8 cellular contexts compared by ENCODE assay signal in genomic region chr22:26669060-26669481, GRCh38. TPM values are rescaled to one million over a fixed set of nuclear protein-coding genes. Genes with fewer than 3 reads are reported as not detected.
DNase-seq lines count a peak whose midpoint lies in the region; ATAC-seq, FAIRE-seq and TF ChIP-seq lines count a peak whose summit lies in the region.

No MANE protein-coding gene starts in this region.

- H3K4me2 ChIP-seq in OCI-LY1 (ENCODE audit: low read length): no peak overlapping the region

- no peak overlapping the region for H3K27ac Mint-ChIP-seq in endothelial cell (ENCODE audit: unreplicated experiment)

- peaks cover 15% of the 10 kb centered on the region for H3F3A ChIP-seq in OCI-LY1 (ENCODE audit: insufficient read depth, low read length)

- H4K20me1 ChIP-seq in OCI-LY1 (ENCODE audit: insufficient read depth, low read length): no peaks in the 10 kb centered on the region

- H3K9me3 Mint-ChIP-seq in endothelial cell (ENCODE audit: unreplicated experiment): no peaks in the 10 kb centered on the region

- peak; percentile 92 for FAIRE-seq in urothelium cell line (lab: Jason Lieb, UNC)

- H3K4me3 Mint-ChIP-seq in endothelial cell (ENCODE audit: unreplicated experiment): no peak overlapping the region

- H2AFZ ChIP-seq in OCI-LY1 (ENCODE audit: low read length): no peak overlapping the region

- H3K4me1 ChIP-seq in OCI-LY1 (ENCODE audit: insufficient read depth, low read length, severe bottlenecking): peaks cover 50% of the 10 kb centered on the region

- no peaks in the 10 kb centered on the region for H3K9me3 ChIP-seq in OCI-LY1 (ENCODE audit: low read length)

- H3K9me2 ChIP-seq in OCI-LY1 (ENCODE audit: low read depth, low read length): no peaks in the 10 kb centered on the region

- peaks cover 28% of the 10 kb centered on the region for H3K4me1 Mint-ChIP-seq in endothelial cell (ENCODE audit: unreplicated experiment)

- H3K4me3 ChIP-seq in OCI-LY1 (ENCODE audit: low read depth, low read length, poor library complexity, severe bottlenecking): no peak overlapping the region

- DNase-seq in ELF-1 (ENCODE audit: low read depth, low spot score): peak; percentile 75
- peak; percentile 73 for DNase-seq in endothelial cell (ENCODE audit: low spot score)
- peak; percentile 73 for DNase-seq in urothelium cell line (ENCODE audit: low spot score)
- no peak for DNase-seq in activated effector memory CD4-positive, alpha-beta T cell treated with anti-CD3 and anti-CD28 coated beads, Interleukin-2, amount 50 U/mL, for 16 hours
- no peak for DNase-seq in SHP77 treated with DMSO at 0.1 percent for 48 hours (lab: John Stamatoyannopoulos, UW)

- peaks cover 7% of the 10 kb centered on the region for H3K36me3 Mint-ChIP-seq in endothelial cell (ENCODE audit: low read depth, unreplicated experiment)

- H3K27me3 Mint-ChIP-seq in endothelial cell (ENCODE audit: unreplicated experiment): peaks cover 3% of the 10 kb centered on the region

- no peak overlapping the region for H3K27ac ChIP-seq in 22Rv1
- no peak overlapping the region for H3K27ac ChIP-seq in OCI-LY1 (ENCODE audit: low read depth, low read length, poor library complexity, severe bottlenecking)

- ATAC-seq in HG02870 (IDR thresholded peaks at IDR 0.05; ENCODE audit: unreplicated experiment): no peak

- H3K36me3 ChIP-seq in OCI-LY1 (ENCODE audit: insufficient read depth, low read length): peaks cover 5% of the 10 kb centered on the region; the same call in 1 of the 2 replicates

- H3K9ac ChIP-seq in OCI-LY1 (ENCODE audit: low read length): no peak overlapping the region

- peak; percentile 24 for TF ChIP-seq CTCF in 22Rv1 (IDR thresholded peaks at IDR 0.05)
- TF ChIP-seq CTCF in OCI-LY1 (IDR thresholded peaks at IDR 0.05; ENCODE audit: low read length): peak; percentile 29; the same call in 1 of the 2 replicates
- TF ChIP-seq CTCF in endothelial cell (IDR thresholded peaks at IDR 0.05; ENCODE audit: unreplicated experiment): peak; percentile 75

- H3K79me2 ChIP-seq in OCI-LY1 (ENCODE audit: insufficient read depth, low read length): 0 out of 2 replicates have a peak, but pooled peaks cover 5% of the 10 kb centered on the region

- no peaks in the 10 kb centered on the region for H3K27me3 ChIP-seq in OCI-LY1 (ENCODE audit: insufficient read depth, low read length)

RNA-seq across cellular contexts. Expression of gene MIAT, which starts 11.7 kb away (rescaled TPM):
- 1.2 TPM for total RNA-seq in endothelial cell (ENCODE audit: unreplicated experiment)

RNA-seq across cellular contexts. Expression of gene CRYBA4, which starts 47.3 kb away (rescaled TPM):
- total RNA-seq in endothelial cell (ENCODE audit: unreplicated experiment): 0.46 TPM

RNA-seq across cellular contexts. Expression of gene CRYBB1, which starts 51.2 kb away (rescaled TPM):
- total RNA-seq in endothelial cell (ENCODE audit: unreplicated experiment): 9.5 TPM

Comparison
In these comparisons a context has a peak if more than half of its experiments do, and no peak if none do; other contexts are left out.
1. CTCF ChIP-seq: peak in every context shown above with its lines; median percentile 75 in endothelial cell; 29 in OCI-LY1; 24 in 22Rv1.
2. DNase-seq: peak in ELF-1 (single experiment), endothelial cell (single experiment) and urothelium cell line (single experiment); none in activated effector memory CD4-positive, alpha-beta T cell treated with anti-CD3 and anti-CD28 coated beads, Interleukin-2, amount 50 U/mL, for 16 hours (single experiment) and SHP77 treated with DMSO at 0.1 percent for 48 hours (single experiment).